In the genomic region with DNA sequence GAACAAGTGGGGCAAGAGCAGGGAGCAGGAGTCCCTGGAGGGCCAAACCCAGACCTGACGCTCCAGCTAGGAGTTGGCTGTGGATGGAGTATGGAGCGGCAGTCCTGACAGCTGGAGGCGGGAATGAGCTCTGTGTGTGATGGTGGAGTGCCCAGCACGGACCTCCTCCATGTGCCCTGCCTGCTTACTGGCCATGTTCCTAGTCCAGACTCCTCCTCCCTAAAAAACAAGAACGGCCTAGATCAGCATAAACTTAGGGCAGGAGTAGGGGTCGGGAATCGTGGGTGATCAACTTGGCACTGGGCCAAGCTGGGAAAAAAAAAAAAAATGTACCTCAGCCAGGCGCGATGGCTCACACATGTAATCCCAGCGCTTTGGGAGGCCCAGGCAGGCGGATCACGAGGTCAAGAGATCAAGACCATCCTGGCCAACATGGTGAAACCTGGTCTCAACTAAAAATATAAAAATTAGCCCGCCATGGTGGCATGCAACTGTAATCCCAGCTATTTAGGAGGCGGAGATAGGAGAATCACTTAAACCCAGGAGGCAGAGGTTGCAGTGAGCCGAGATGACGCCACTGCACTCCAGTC, we compare ENCODE assay signal across 13 cellular contexts.
"Had no signal": no experiment of that assay in that cellular context is flagged by ENCODE, and none has a peak within 500 bp of the region (broad histone marks: within the 10 kb centered on the region; RNA-seq: fewer than 3 reads in every experiment).

No MANE protein-coding gene starts in this region.

- H3K4me2 ChIP-seq: hepatocyte had no signal

- H3K27ac ChIP-seq: dorsolateral prefrontal cortex, hepatocyte, suprapubic skin, upper lobe of right lung had no signal

- FAIRE-seq: astrocyte, kidney had no signal

- DNase-seq: activated CD4-positive, alpha-beta T cell treated with anti-CD3 and anti-CD28 coated beads, Interleukin-2, amount 10 ng/mL, durations not matched to agents 7 days and 5 days; activated CD4-positive, CD25-positive, alpha-beta regulatory T cell; activated CD8-positive, alpha-beta memory T cell treated with anti-CD3 and anti-CD28 coated beads for 24 hours; dorsolateral prefrontal cortex; kidney; nucleus accumbens; upper lobe of right lung had no signal

- H2AFZ ChIP-seq: hepatocyte had no signal

- H3K79me2 ChIP-seq: hepatocyte had no signal

- H3K4me1 ChIP-seq: upper lobe of right lung had no signal

- H3K4me3 ChIP-seq: dorsolateral prefrontal cortex, hepatocyte, suprapubic skin, upper lobe of right lung had no signal

- ATAC-seq: esophagus mucosa, upper lobe of right lung had no signal

- H3K27me3 ChIP-seq: dorsolateral prefrontal cortex, hepatocyte, suprapubic skin, upper lobe of right lung had no signal

- H3K9me3 ChIP-seq: suprapubic skin, upper lobe of right lung had no signal

- H3K9me3 Mint-ChIP-seq: activated CD4-positive, alpha-beta T cell treated with anti-CD3 and anti-CD28 coated beads, Interleukin-2, amount 10 ng/mL, durations not matched to agents 7 days and 5 days; nephron; stimulated activated naive CD8-positive, alpha-beta T cell treated with anti-CD3 and anti-CD28 coated beads, Interleukin-15, Interleukin-2, amounts not matched to agents 100 ng/mL and 50 ng/mL, for 24 hours had no signal

- H3K4me3 Mint-ChIP-seq: activated CD4-positive, alpha-beta T cell treated with anti-CD3 and anti-CD28 coated beads, Interleukin-2, amount 10 ng/mL, durations not matched to agents 7 days and 5 days; nephron; stimulated activated naive CD8-positive, alpha-beta T cell treated with anti-CD3 and anti-CD28 coated beads, Interleukin-15, Interleukin-2, amounts not matched to agents 100 ng/mL and 50 ng/mL, for 24 hours had no signal
